ENCODE assay signal across 13 cellular contexts in genomic region chr3:136882575-136882974, GRCh38. TPM values are rescaled to one million over a fixed set of nuclear protein-coding genes. Genes with fewer than 3 reads are reported as not detected.
DNase-seq lines count a peak whose midpoint lies in the region; ATAC-seq and TF ChIP-seq lines count a peak whose summit lies in the region.
"Had no signal": no experiment of that assay in that cellular context is flagged by ENCODE, and none has a peak within 500 bp of the region (broad histone marks: within the 10 kb centered on the region; RNA-seq: fewer than 3 reads in every experiment).

No MANE protein-coding gene starts in this region.

- H3K4me3 ChIP-seq in HCT116 (replicated peaks in 1 of 2; ENCODE audit: low read depth in 1 of 2, low read length in 2 of 2) (no peak overlapping the region), RWPE2 (ENCODE audit: severe bottlenecking) (no peak overlapping the region)
- H3K4me3 ChIP-seq: ascending aorta, gastrocnemius medialis had no signal

- no peaks in the 10 kb centered on the region for H3K4me1 ChIP-seq in HCT116 (ENCODE audit: control insufficient read depth in 1 of 2, insufficient read depth in 2 of 2, low read length in 2 of 2)
- no peaks in the 10 kb centered on the region for H3K4me1 ChIP-seq in RWPE2 (ENCODE audit: insufficient read depth, poor library complexity, severe bottlenecking)
- H3K4me1 ChIP-seq: ascending aorta had no signal

- H3K4me1 Mint-ChIP-seq in immature natural killer cell, result peaks cover 88 to 96% of the 10 kb centered on the region in 2 donors

- in situ Hi-C loops in GM13977 (cut with MboI; ENCODE audit: low pct_unique_long_range_greater_than_20kb, low sequenced_read_pairs, unreplicated experiment), result no loop called here

- no peak overlapping the region for H3K4me2 ChIP-seq in HCT116 (ENCODE audit: low read length)

- H3K27ac ChIP-seq in HCT116 (ENCODE audit: low read depth, low read length) (no peak overlapping the region), RWPE2 (ENCODE audit: poor library complexity, severe bottlenecking) (no peak overlapping the region)
- H3K27ac ChIP-seq: ascending aorta, gastrocnemius medialis had no signal

- DNase-seq in COR-L47 (lab: John Stamatoyannopoulos, UW), result peak; percentile 7
- DNase-seq in HCT116 (ENCODE audit: low read depth, low spot score), result no peak
- no peak for DNase-seq in RWPE2 (ENCODE audit: low spot score)
- no peak for DNase-seq in immature natural killer cell
- DNase-seq in GM13977 (ENCODE audit: low spot score), result no peak
- DNase-seq in head of caudate nucleus, result no peak
- DNase-seq: gastrocnemius medialis, HFFc6, left ventricle myocardium superior had no signal

- TF ChIP-seq CTCF in HCT116 (IDR thresholded peaks at IDR 0.05 in 2 of 3, conservative IDR thresholded peaks at IDR 0.05 in 1 of 3; ENCODE audit: borderline replicate concordance in 1 of 3, insufficient read depth in 1 of 3, low read depth in 2 of 3, low read length in 2 of 3), result no peak
- no peak for TF ChIP-seq CTCF in RWPE2 (IDR thresholded peaks at IDR 0.05; ENCODE audit: poor library complexity, severe bottlenecking)
- no peak for TF ChIP-seq CTCF in GM13977 (IDR thresholded peaks at IDR 0.05; ENCODE audit: extremely low read depth, insufficient read depth, missing control alignments)

- no peak for TF ChIP-seq RAD21 in HCT116 (IDR thresholded peaks at IDR 0.05; ENCODE audit: low read depth)

- H3K27me3 ChIP-seq in HCT116 (ENCODE audit: insufficient read depth, low read length) (no peaks in the 10 kb centered on the region), RWPE2 (ENCODE audit: insufficient read depth, poor library complexity, severe bottlenecking) (no peaks in the 10 kb centered on the region)
- H3K27me3 ChIP-seq: ascending aorta, gastrocnemius medialis had no signal

- intact Hi-C loops in HCT116 (cut with micrococcal nuclease) (no loop called here), head of caudate nucleus (cut with DNase I) (no loop called here)

- H3K9me2 ChIP-seq in HCT116 (ENCODE audit: insufficient read depth), result no peaks in the 10 kb centered on the region

- H3K79me2 ChIP-seq in HCT116 (ENCODE audit: insufficient read depth, low read length), result peaks cover 90% of the 10 kb centered on the region

- H3K27ac Mint-ChIP-seq in immature natural killer cell, result peak overlapping the region; percentile 26 to 82 (median 62)
- H3K27ac Mint-ChIP-seq: HFFc6 had no signal

- RAD21 ChIA-PET in HCT116 (lab: Charles Lee; ENCODE audit: low non-redundant PET in 1 of 2, low total read pairs in 2 of 2, uncharacterized antibody in 2 of 2, unreplicated experiment in 2 of 2), result no interaction called here

- no peak for TF ChIP-seq POLR2A in HCT116 (IDR thresholded peaks at IDR 0.05; ENCODE audit: borderline replicate concordance, extremely low read depth, insufficient read depth, insufficient read length)

- no peaks in the 10 kb centered on the region for H3K9me3 Mint-ChIP-seq in immature natural killer cell

- H4K20me1 ChIP-seq in HCT116 (ENCODE audit: insufficient read depth), result peaks cover 7% of the 10 kb centered on the region; the same call in 1 of the 2 replicates

- ATAC-seq in HCT116 (0 out of 2 replicates have a peak, but pooled peaks have one; percentile 58), RWPE2 (ENCODE audit: low read depth) (peak; percentile 58; the same call in 1 of the 3 replicates), HG02852 (IDR thresholded peaks at IDR 0.05; ENCODE audit: unreplicated experiment) (no peak), HG02798 (IDR thresholded peaks at IDR 0.05; ENCODE audit: poor library complexity, unreplicated experiment) (no peak)
- ATAC-seq: left ventricle myocardium superior had no signal

- H3K36me3 ChIP-seq in HCT116 (ENCODE audit: control insufficient read depth in 1 of 2, insufficient read depth in 2 of 2, low read length in 2 of 2) (no peaks in the 10 kb centered on the region), RWPE2 (ENCODE audit: low read depth) (no peaks in the 10 kb centered on the region)
- H3K36me3 ChIP-seq: ascending aorta, gastrocnemius medialis had no signal

- peaks cover 0 to 1% (median 0%) of the 10 kb centered on the region in 3 donors for H3K27me3 Mint-ChIP-seq in immature natural killer cell (ENCODE audit: low read depth in 3 of 3)

- POLR2A ChIA-PET in HCT116 (lab: Charles Lee), result no interaction called here

- peak overlapping the region in 2 of 5 donors; percentile 26 to 30 for H3K4me3 Mint-ChIP-seq in immature natural killer cell
- H3K4me3 Mint-ChIP-seq: CD14-positive monocyte, HFFc6 had no signal

- H3K36me3 Mint-ChIP-seq in immature natural killer cell, result peaks cover under 1 to 8% (median 7%) of the 10 kb centered on the region in 3 donors

- no peak overlapping the region for H3K9ac ChIP-seq in HCT116 (ENCODE audit: low read length)

- no peak overlapping the region for H2AFZ ChIP-seq in HCT116 (ENCODE audit: low read depth, low read length, poor library complexity, severe bottlenecking)

- BruUV-seq in HCT116 (replicated peaks; lab: Mats Ljungman, UMichigan), result no TSS peak

- H3K9me3 ChIP-seq in HCT116 (ENCODE audit: control insufficient read depth in 1 of 2, insufficient read depth in 1 of 2, low read depth in 1 of 2, low read length in 2 of 2), result no peaks in the 10 kb centered on the region
- peaks cover 5% of the 10 kb centered on the region for H3K9me3 ChIP-seq in RWPE2 (ENCODE audit: severe bottlenecking)
- H3K9me3 ChIP-seq: gastrocnemius medialis had no signal

- CTCF ChIA-PET in HCT116 (lab: Charles Lee), result no interaction called here

TF ChIP-seq in HCT116, 20 proteins besides CTCF, POLR2A, EP300 and RAD21:
- TF ChIP-seq CEBPB (IDR thresholded peaks at IDR 0.05; ENCODE audit: low read depth) (no peak), SRF (IDR thresholded peaks at IDR 0.05; ENCODE audit: low read depth) (no peak), POLR2AphosphoS5 (IDR thresholded peaks at IDR 0.05; ENCODE audit: low read depth, low read length) (no peak), ATF3 (IDR thresholded peaks at IDR 0.05) (no peak), EZH2phosphoT487 (IDR thresholded peaks at IDR 0.05; ENCODE audit: borderline replicate concordance) (no peak), REST (IDR thresholded peaks at IDR 0.05; ENCODE audit: low read depth) (no peak), SIN3A (IDR thresholded peaks at IDR 0.05; ENCODE audit: low read depth) (no peak), ZFX (IDR thresholded peaks at IDR 0.05) (no peak), ZBTB33 (IDR thresholded peaks at IDR 0.05; ENCODE audit: extremely low read depth, insufficient replicate concordance, low read length) (no peak), SP1 (IDR thresholded peaks at IDR 0.05; ENCODE audit: low read depth) (no peak), ZNF274 (IDR thresholded peaks at IDR 0.05; ENCODE audit: low read depth, low read length) (no peak), FOSL1 (IDR thresholded peaks at IDR 0.05; ENCODE audit: low read depth) (no peak), CBX3 (IDR thresholded peaks at IDR 0.05; ENCODE audit: low read depth) (no peak)
TF ChIP-seq in HCT116: peak in this region for 0.

RNA-seq across cellular contexts. Expression of gene NCK1, which starts 20.6 kb away (rescaled TPM):
- 25.6 TPM for total RNA-seq in HCT116 (2021; ENCODE audit: unreplicated experiment)
- polyA plus RNA-seq in HCT116 (2012), result 15.5 and 16.4 TPM in 2 replicates
- 10 to 100 TPM; 46.2 to 68.9 (median 46.3) TPM for polyA plus RNA-seq in immature natural killer cell

Comparison
In these comparisons a context has a peak if more than half of its experiments do, and no peak if none do; other contexts are left out.
1. ATAC-seq: peak in HCT116 (single experiment) and RWPE2 (single experiment); none in HG02852 (single experiment) and HG02798 (single experiment).